15 cellular contexts compared by ENCODE assay signal in genomic region chr1:186819563-186819962, GRCh38. TPM values are rescaled to one million over a fixed set of nuclear protein-coding genes. Genes with fewer than 3 reads are reported as not detected.
DNase-seq lines count a peak whose midpoint lies in the region; ATAC-seq lines count a peak whose summit lies in the region.
"Had no signal": no experiment of that assay in that cellular context is flagged by ENCODE, and none has a peak within 500 bp of the region (broad histone marks: within the 10 kb centered on the region; RNA-seq: fewer than 3 reads in every experiment).

No MANE protein-coding gene starts in this region.

- H3K4me1 Mint-ChIP-seq in dendritic cell treated with granulocyte-macrophage colony-stimulating factor and Interleukin-4, amounts not matched to agents 40 ng/mL and 50 ng/mL, for 4 days (ENCODE audit: low read depth): peaks cover 17% of the 10 kb centered on the region
- H3K4me1 Mint-ChIP-seq in activated CD4-positive, alpha-beta T cell treated with anti-CD3 and anti-CD28 coated beads for 36 hours: no peaks in the 10 kb centered on the region

- DNase-seq in COR-L47 (lab: John Stamatoyannopoulos, UW) (no peak), head of caudate nucleus (no peak), DMS53 (lab: John Stamatoyannopoulos, UW) (no peak)
- DNase-seq in activated CD4-positive, alpha-beta T cell treated with anti-CD3 and anti-CD28 coated beads for 36 hours: no peak
- DNase-seq: activated CD8-positive, alpha-beta memory T cell treated with anti-CD3 and anti-CD28 coated beads, Interleukin-2, amount 50 U/mL, for 4 hours; BE2C; effector CD4-positive, alpha-beta T cell; glutamatergic neuron; left ventricle myocardium inferior; NCI-H446; occipital lobe had no signal

- H3K9me3 Mint-ChIP-seq in dendritic cell treated with granulocyte-macrophage colony-stimulating factor and Interleukin-4, amounts not matched to agents 40 ng/mL and 50 ng/mL, for 4 days: no peaks in the 10 kb centered on the region
- no peaks in the 10 kb centered on the region for H3K9me3 Mint-ChIP-seq in activated CD4-positive, alpha-beta T cell treated with anti-CD3 and anti-CD28 coated beads for 36 hours (ENCODE audit: low read depth)

- CTCF ChIA-PET in activated CD4-positive, alpha-beta T cell treated with anti-CD3 and anti-CD28 coated beads for 36 hours (lab: Charles Lee): no interaction called here

- POLR2A ChIA-PET in activated CD4-positive, alpha-beta T cell treated with anti-CD3 and anti-CD28 coated beads for 36 hours (lab: Charles Lee): no interaction called here

- ATAC-seq in GM18519 (IDR thresholded peaks at IDR 0.05; ENCODE audit: low FRiP score, unreplicated experiment) (peak; percentile 12), GM21619 (IDR thresholded peaks at IDR 0.05; ENCODE audit: unreplicated experiment) (peak; percentile 54), HG03108 (IDR thresholded peaks at IDR 0.05; ENCODE audit: unreplicated experiment) (peak; percentile 16)
- ATAC-seq in activated CD4-positive, alpha-beta T cell treated with anti-CD3 and anti-CD28 coated beads for 36 hours: no peak

- no peak overlapping the region for H3K4me3 Mint-ChIP-seq in dendritic cell treated with granulocyte-macrophage colony-stimulating factor and Interleukin-4, amounts not matched to agents 40 ng/mL and 50 ng/mL, for 4 days
- H3K4me3 Mint-ChIP-seq in activated CD4-positive, alpha-beta T cell treated with anti-CD3 and anti-CD28 coated beads for 36 hours: no peak overlapping the region

- H3K36me3 Mint-ChIP-seq in dendritic cell treated with granulocyte-macrophage colony-stimulating factor and Interleukin-4, amounts not matched to agents 40 ng/mL and 50 ng/mL, for 4 days (ENCODE audit: low read depth): no peaks in the 10 kb centered on the region
- no peaks in the 10 kb centered on the region for H3K36me3 Mint-ChIP-seq in activated CD4-positive, alpha-beta T cell treated with anti-CD3 and anti-CD28 coated beads for 36 hours (ENCODE audit: low read depth)

- intact Hi-C loops in dendritic cell treated with granulocyte-macrophage colony-stimulating factor and Interleukin-4, amounts not matched to agents 40 ng/mL and 50 ng/mL, for 4 days (cut with micrococcal nuclease): loop anchor here (1.0 to 10.0 kb wide), 2 partner anchors 10 to 75 kb away; no protein-coding TSS in a partner anchor
- intact Hi-C loops in head of caudate nucleus (cut with DNase I): no loop called here
- intact Hi-C loops in activated CD4-positive, alpha-beta T cell treated with anti-CD3 and anti-CD28 coated beads for 36 hours (cut with DNase I, micrococcal nuclease): no loop called here

- no peaks in the 10 kb centered on the region for H3K27me3 Mint-ChIP-seq in dendritic cell treated with granulocyte-macrophage colony-stimulating factor and Interleukin-4, amounts not matched to agents 40 ng/mL and 50 ng/mL, for 4 days
- peaks cover 4% of the 10 kb centered on the region for H3K27me3 Mint-ChIP-seq in activated CD4-positive, alpha-beta T cell treated with anti-CD3 and anti-CD28 coated beads for 36 hours

- peak overlapping the region; percentile 46 for H3K27ac Mint-ChIP-seq in dendritic cell treated with granulocyte-macrophage colony-stimulating factor and Interleukin-4, amounts not matched to agents 40 ng/mL and 50 ng/mL, for 4 days
- no peak overlapping the region for H3K27ac Mint-ChIP-seq in activated CD4-positive, alpha-beta T cell treated with anti-CD3 and anti-CD28 coated beads for 36 hours

RNA-seq across cellular contexts. Expression of gene PLA2G4A, which starts 9.2 kb away (rescaled TPM):
- total RNA-seq in activated CD4-positive, alpha-beta T cell treated with anti-CD3 and anti-CD28 coated beads for 36 hours: under 1 TPM; 0.53 to 0.62 TPM
